Comparison of ENCODE assay signal across 17 cellular contexts in genomic region chr3:71498543-71498942, GRCh38.
DNase-seq lines count a peak whose midpoint lies in the region; ATAC-seq and TF ChIP-seq lines count a peak whose summit lies in the region.
"Had no signal": no experiment of that assay in that cellular context is flagged by ENCODE, and none has a peak within 500 bp of the region (broad histone marks: within the 10 kb centered on the region; RNA-seq: fewer than 3 reads in every experiment).

No MANE protein-coding gene starts in this region.

- H3K27ac Mint-ChIP-seq in activated naive CD4-positive, alpha-beta T cell treated with anti-CD3 and anti-CD28 coated beads, Interleukin-2, amount 50 U/mL, for 24 hours, result peak overlapping the region; percentile 68
- H3K27ac Mint-ChIP-seq in activated naive CD4-positive, alpha-beta T cell treated with anti-CD3 and anti-CD28 coated beads, Interleukin-2, amount 10 ng/mL, durations not matched to agents 7 days and 5 days, result no peak overlapping the region
- peak overlapping the region; percentile 81 for H3K27ac Mint-ChIP-seq in mesothelial cell of epicardium
- H3K27ac Mint-ChIP-seq: memory B cell had no signal

- H3K4me3 Mint-ChIP-seq in activated naive CD4-positive, alpha-beta T cell treated with anti-CD3 and anti-CD28 coated beads, Interleukin-2, amount 50 U/mL, for 24 hours, result no peak overlapping the region
- no peak overlapping the region for H3K4me3 Mint-ChIP-seq in activated naive CD4-positive, alpha-beta T cell treated with anti-CD3 and anti-CD28 coated beads, Interleukin-2, amount 10 ng/mL, durations not matched to agents 7 days and 5 days
- H3K4me3 Mint-ChIP-seq in mesothelial cell of epicardium, result no peak overlapping the region
- H3K4me3 Mint-ChIP-seq: activated CD8-positive, alpha-beta T cell treated with anti-CD3 and anti-CD28 coated beads for 36 hours; memory B cell had no signal

- DNase-seq in activated naive CD4-positive, alpha-beta T cell treated with anti-CD3 and anti-CD28 coated beads, Interleukin-2, amount 10 ng/mL, durations not matched to agents 7 days and 5 days, result no peak
- DNase-seq in cerebellum (ENCODE audit: low spot score) (peak; percentile 8), mesothelial cell of epicardium (ENCODE audit: low spot score in 2 of 2, unreplicated experiment in 2 of 2) (no peak), tibial artery (no peak)
- DNase-seq: activated CD8-positive, alpha-beta T cell treated with anti-CD3 and anti-CD28 coated beads for 36 hours; effector CD8-positive, alpha-beta T cell; NCI-H187; NCI-H510A treated with DMSO at 0.1 percent for 48 hours; OCI-M1; stimulated activated naive CD4-positive, alpha-beta T cell treated with Interleukin-2 at 50 U/mL for 16 hours had no signal

- intact Hi-C loops in tibial artery (cut with DNase I; ENCODE audit: low total_unique reads), result no loop called here

- peak overlapping the region; percentile 81 for H3K27ac ChIP-seq in tibial artery
- H3K27ac ChIP-seq: 22Rv1, SK-N-MC had no signal

- CTCF ChIA-PET in activated naive CD4-positive, alpha-beta T cell treated with anti-CD3 and anti-CD28 coated beads, Interleukin-2, amount 10 ng/mL, durations not matched to agents 7 days and 5 days (lab: Charles Lee), result interaction anchor here (0.8 to 3.5 kb wide), 2 partner anchors 10 to 13 kb away, joined by 5 to 12 read pairs; no protein-coding TSS in a partner anchor

- TF ChIP-seq CTCF in mesothelial cell of epicardium (IDR thresholded peaks at IDR 0.05; ENCODE audit: unreplicated experiment) (no peak), tibial artery (IDR thresholded peaks at IDR 0.05) (no peak)

- peaks cover 13% of the 10 kb centered on the region for H3K36me3 Mint-ChIP-seq in activated naive CD4-positive, alpha-beta T cell treated with anti-CD3 and anti-CD28 coated beads, Interleukin-2, amount 50 U/mL, for 24 hours
- peaks cover 8% of the 10 kb centered on the region for H3K36me3 Mint-ChIP-seq in activated naive CD4-positive, alpha-beta T cell treated with anti-CD3 and anti-CD28 coated beads, Interleukin-2, amount 10 ng/mL, durations not matched to agents 7 days and 5 days
- H3K36me3 Mint-ChIP-seq in mesothelial cell of epicardium, result peaks cover 5% of the 10 kb centered on the region

- peaks cover 6% of the 10 kb centered on the region for H3K9me3 Mint-ChIP-seq in activated naive CD4-positive, alpha-beta T cell treated with anti-CD3 and anti-CD28 coated beads, Interleukin-2, amount 50 U/mL, for 24 hours
- no peaks in the 10 kb centered on the region for H3K9me3 Mint-ChIP-seq in activated naive CD4-positive, alpha-beta T cell treated with anti-CD3 and anti-CD28 coated beads, Interleukin-2, amount 10 ng/mL, durations not matched to agents 7 days and 5 days
- H3K9me3 Mint-ChIP-seq in mesothelial cell of epicardium, result no peaks in the 10 kb centered on the region
- H3K9me3 Mint-ChIP-seq: memory B cell had no signal

- H3K27me3 ChIP-seq in tibial artery, result no peaks in the 10 kb centered on the region

- peaks cover 88% of the 10 kb centered on the region for H3K4me1 Mint-ChIP-seq in activated naive CD4-positive, alpha-beta T cell treated with anti-CD3 and anti-CD28 coated beads, Interleukin-2, amount 50 U/mL, for 24 hours
- peaks cover 51% of the 10 kb centered on the region for H3K4me1 Mint-ChIP-seq in activated naive CD4-positive, alpha-beta T cell treated with anti-CD3 and anti-CD28 coated beads, Interleukin-2, amount 10 ng/mL, durations not matched to agents 7 days and 5 days
- peaks cover 27% of the 10 kb centered on the region for H3K4me1 Mint-ChIP-seq in mesothelial cell of epicardium

- peaks cover 0 to 37% (median 25%) of the 10 kb centered on the region in 4 donors for H3K4me1 ChIP-seq in tibial artery

- ATAC-seq in HG02571 (IDR thresholded peaks at IDR 0.05; ENCODE audit: unreplicated experiment) (no peak), HG03565 (IDR thresholded peaks at IDR 0.05; ENCODE audit: unreplicated experiment) (no peak), HG03460 (IDR thresholded peaks at IDR 0.05; ENCODE audit: unreplicated experiment) (no peak)
- ATAC-seq: activated CD8-positive, alpha-beta T cell treated with anti-CD3 and anti-CD28 coated beads for 36 hours had no signal

- no peaks in the 10 kb centered on the region for H3K36me3 ChIP-seq in tibial artery

- no peaks in the 10 kb centered on the region for H3K27me3 Mint-ChIP-seq in activated naive CD4-positive, alpha-beta T cell treated with anti-CD3 and anti-CD28 coated beads, Interleukin-2, amount 50 U/mL, for 24 hours
- H3K27me3 Mint-ChIP-seq in activated naive CD4-positive, alpha-beta T cell treated with anti-CD3 and anti-CD28 coated beads, Interleukin-2, amount 10 ng/mL, durations not matched to agents 7 days and 5 days, result no peaks in the 10 kb centered on the region
- H3K27me3 Mint-ChIP-seq in mesothelial cell of epicardium (ENCODE audit: low read depth), result no peaks in the 10 kb centered on the region
- H3K27me3 Mint-ChIP-seq: activated CD8-positive, alpha-beta T cell treated with anti-CD3 and anti-CD28 coated beads for 36 hours; memory B cell had no signal

- H3K4me3 ChIP-seq in tibial artery, result no peak overlapping the region
- H3K4me3 ChIP-seq: SK-N-MC had no signal

- no peaks in the 10 kb centered on the region for H3K9me3 ChIP-seq in tibial artery
